In the genomic region with DNA sequence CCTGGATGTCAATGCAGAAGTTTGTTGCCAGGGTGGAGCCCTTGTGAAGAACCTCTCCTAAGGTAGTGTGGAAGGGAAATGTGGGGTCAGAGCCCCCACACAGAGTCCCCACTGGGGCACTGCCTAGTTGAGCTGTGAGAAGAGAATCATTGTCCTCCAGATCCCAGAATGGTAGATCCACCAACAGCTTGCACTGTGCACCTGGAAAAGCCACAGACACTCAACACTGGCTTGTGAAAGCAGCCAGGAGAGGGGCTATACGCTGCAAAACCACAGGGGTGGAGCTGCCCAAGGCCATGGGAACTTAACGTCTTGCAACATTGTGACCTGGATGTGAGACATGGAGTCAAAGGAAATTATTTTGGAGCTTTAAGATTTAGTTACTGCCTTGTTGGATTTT, we compare ENCODE assay signal across 11 cellular contexts. TPM values are rescaled to one million over a fixed set of nuclear protein-coding genes. Genes with fewer than 3 reads are reported as not detected.
"Had no signal": no experiment of that assay in that cellular context is flagged by ENCODE, and none has a peak within 500 bp of the region (broad histone marks: within the 10 kb centered on the region; RNA-seq: fewer than 3 reads in every experiment).

No MANE protein-coding gene starts in this region.

RNA-seq across cellular contexts. Expression of a gene that starts 55.2 kb away (rescaled TPM):
- total RNA-seq: activated B cell treated with CpG ODN at 0.5 μM for 24 hours; activated CD4-positive, alpha-beta memory T cell treated with anti-CD3 and anti-CD28 coated beads for 36 hours; activated CD4-positive, alpha-beta T cell treated with anti-CD3 and anti-CD28 coated beads, Interleukin-2, amount 10 ng/mL, durations not matched to agents 24 days and 14 days; activated CD8-positive, alpha-beta memory T cell treated with anti-CD3 and anti-CD28 coated beads for 36 hours; activated CD8-positive, alpha-beta T cell treated with anti-CD3 and anti-CD28 coated beads for 36 hours; activated naive CD4-positive, alpha-beta T cell treated with anti-CD3 and anti-CD28 coated beads for 36 hours; activated naive CD4-positive, alpha-beta T cell treated with anti-CD3 and anti-CD28 coated beads, Interleukin-2, amount 50 U/mL, for 72 hours; activated naive CD8-positive, alpha-beta T cell treated with anti-CD3 and anti-CD28 coated beads for 36 hours; activated T-cell treated with anti-CD3 and anti-CD28 coated beads, Interleukin-2, amount 50 U/mL, for 72 hours; activated T-helper 1 cell treated with anti-CD3 and anti-CD28 coated beads, Interleukin-12 subunit alpha, Interleukin-12 subunit beta, Interleukin-2, Interleukin-4 antibody, amounts not matched to agents 30 ng/mL and 10 ng/mL and 1 ng/mL, durations not matched to agents 14 hours and 24 hours and 36 hours; activated T-helper 17 cell treated with anti-CD3 and anti-CD28 coated beads, Interleukin-2, amount 50 U/mL, for 72 hours had no signal
